ENCODE assay signal across 15 cellular contexts in the genomic region with DNA sequence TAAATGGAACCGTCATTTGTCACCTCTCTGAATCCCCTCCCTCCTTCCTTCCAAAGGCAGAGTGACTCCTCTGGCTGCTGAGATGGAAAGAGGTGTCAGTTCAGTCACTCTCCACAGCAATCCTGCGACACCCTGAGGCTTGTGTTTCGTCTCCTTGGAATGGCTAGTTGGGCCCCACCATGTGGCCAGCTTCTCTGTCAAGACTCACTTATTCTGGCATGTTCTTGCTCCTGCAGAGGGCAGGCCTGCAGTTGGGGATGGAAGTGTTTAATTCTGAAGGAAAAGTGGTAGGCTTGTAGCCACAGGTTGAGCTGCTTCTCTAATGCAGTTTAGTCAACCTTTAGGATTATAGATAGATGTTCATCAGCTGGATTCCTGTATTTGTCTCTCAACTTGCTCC.
DNase-seq lines count a peak whose midpoint lies in the region; ATAC-seq and TF ChIP-seq lines count a peak whose summit lies in the region.
"Had no signal": no experiment of that assay in that cellular context is flagged by ENCODE, and none has a peak within 500 bp of the region (broad histone marks: within the 10 kb centered on the region; RNA-seq: fewer than 3 reads in every experiment).

No MANE protein-coding gene starts in this region.

- ATAC-seq in GM21390 (IDR thresholded peaks at IDR 0.05; ENCODE audit: unreplicated experiment) = no peak
- ATAC-seq in GM18511 (IDR thresholded peaks at IDR 0.05; ENCODE audit: unreplicated experiment) = no peak
- ATAC-seq: activated naive CD4-positive, alpha-beta T cell treated with anti-CD3 and anti-CD28 coated beads, Interleukin-2, amount 50 U/mL, for 72 hours had no signal

- no peak overlapping the region for H3K27ac ChIP-seq in HEK293 (ENCODE audit: extremely low read depth, low read depth, low read length)
- no peak overlapping the region for H3K27ac ChIP-seq in WERI-Rb-1
- no peak overlapping the region for H3K27ac ChIP-seq in left ventricle myocardium inferior (replicated peaks)
- H3K27ac ChIP-seq: epithelial cell of prostate, tibial artery had no signal

- H3K36me3 ChIP-seq in HEK293 (ENCODE audit: control insufficient read depth in 2 of 2, insufficient read depth in 1 of 2, low read length in 2 of 2) = no peaks in the 10 kb centered on the region
- H3K36me3 ChIP-seq in WERI-Rb-1 = no peaks in the 10 kb centered on the region
- no peaks in the 10 kb centered on the region for H3K36me3 ChIP-seq in left ventricle myocardium inferior
- H3K36me3 ChIP-seq: tibial artery had no signal

- peak; percentile 83 for TF ChIP-seq CTCF in HEK293 (tag by site-specific recombination; IDR thresholded peaks at IDR 0.05)
- peak; percentile 11; the same call in 1 of the 2 replicates for TF ChIP-seq CTCF in WERI-Rb-1 (IDR thresholded peaks at IDR 0.05; ENCODE audit: low read depth, low read length)
- TF ChIP-seq CTCF in left ventricle myocardium inferior (IDR thresholded peaks at IDR 0.05; ENCODE audit: borderline replicate concordance) = peak; percentile 31

- no peaks in the 10 kb centered on the region for H3K9me3 ChIP-seq in HEK293 (ENCODE audit: control insufficient read depth, insufficient read depth, low read depth, low read length)
- no peaks in the 10 kb centered on the region for H3K9me3 ChIP-seq in WERI-Rb-1 (ENCODE audit: severe bottlenecking)
- H3K9me3 ChIP-seq in left ventricle myocardium inferior (replicated peaks) = no peaks in the 10 kb centered on the region
- H3K9me3 ChIP-seq: tibial artery had no signal

- no peak overlapping the region for H3K4me3 ChIP-seq in HEK293 (ENCODE audit: low read depth, low read length)
- no peak overlapping the region for H3K4me3 ChIP-seq in WERI-Rb-1 (ENCODE audit: low read depth, low read length)
- no peak overlapping the region for H3K4me3 ChIP-seq in left ventricle myocardium inferior
- H3K4me3 ChIP-seq: tibial artery had no signal

- DNase-seq in WERI-Rb-1 (peak; percentile 37), left ventricle myocardium inferior (peak; percentile 29), renal cortical epithelial cell (ENCODE audit: low read depth) (peak; percentile 38)
- DNase-seq in effector CD4-positive, alpha-beta T cell = no peak
- DNase-seq in stimulated activated CD4-positive, alpha-beta T cell treated with anti-CD3 and anti-CD28 coated beads, Interleukin-4, amount 100 ng/mL, for 24 hours = no peak
- DNase-seq: activated B cell treated with CpG ODN at 0.5 μM for 24 hours; naive B cell; NK-92 treated with Interleukin-12 subunit alpha and Interleukin-12 subunit beta, amount 100 ng/mL, for 24 hours; stimulated activated CD4-positive, alpha-beta T cell treated with anti-CD3 and anti-CD28 coated beads, Interleukin-4, amount 100 ng/mL, for 1 hour; tibial artery had no signal

- intact Hi-C loops in left ventricle myocardium inferior (cut with micrococcal nuclease) = no loop called here

- no peaks in the 10 kb centered on the region for H3K4me1 ChIP-seq in HEK293 (ENCODE audit: control insufficient read depth, insufficient read depth, low read length)
- no peaks in the 10 kb centered on the region for H3K4me1 ChIP-seq in left ventricle myocardium inferior
- H3K4me1 ChIP-seq: tibial artery had no signal

- H3K27me3 ChIP-seq in WERI-Rb-1 (ENCODE audit: insufficient read depth, low read depth, severe bottlenecking) = no peaks in the 10 kb centered on the region
- H3K27me3 ChIP-seq in left ventricle myocardium inferior (ENCODE audit: low read depth) = no peaks in the 10 kb centered on the region
- H3K27me3 ChIP-seq: tibial artery had no signal

- POLR2A ChIA-PET in HEK293 (lab: Yijun Ruan, JAX) = no interaction called here

- CTCF ChIA-PET in HEK293 (lab: Yijun Ruan, JAX) = interaction anchor here (0.6 to 0.7 kb wide), 2 partner anchors 11 to 27 kb away, joined by 3 read pairs; no protein-coding TSS in a partner anchor

TF ChIP-seq in HEK293, 187 proteins besides CTCF, POLR2A, EP300 and RAD21 (continues in another document):
- TF ChIP-seq ZNF239 (tag by site-specific recombination; IDR thresholded peaks at IDR 0.05) = no peak
- TF ChIP-seq, protein P1, sequence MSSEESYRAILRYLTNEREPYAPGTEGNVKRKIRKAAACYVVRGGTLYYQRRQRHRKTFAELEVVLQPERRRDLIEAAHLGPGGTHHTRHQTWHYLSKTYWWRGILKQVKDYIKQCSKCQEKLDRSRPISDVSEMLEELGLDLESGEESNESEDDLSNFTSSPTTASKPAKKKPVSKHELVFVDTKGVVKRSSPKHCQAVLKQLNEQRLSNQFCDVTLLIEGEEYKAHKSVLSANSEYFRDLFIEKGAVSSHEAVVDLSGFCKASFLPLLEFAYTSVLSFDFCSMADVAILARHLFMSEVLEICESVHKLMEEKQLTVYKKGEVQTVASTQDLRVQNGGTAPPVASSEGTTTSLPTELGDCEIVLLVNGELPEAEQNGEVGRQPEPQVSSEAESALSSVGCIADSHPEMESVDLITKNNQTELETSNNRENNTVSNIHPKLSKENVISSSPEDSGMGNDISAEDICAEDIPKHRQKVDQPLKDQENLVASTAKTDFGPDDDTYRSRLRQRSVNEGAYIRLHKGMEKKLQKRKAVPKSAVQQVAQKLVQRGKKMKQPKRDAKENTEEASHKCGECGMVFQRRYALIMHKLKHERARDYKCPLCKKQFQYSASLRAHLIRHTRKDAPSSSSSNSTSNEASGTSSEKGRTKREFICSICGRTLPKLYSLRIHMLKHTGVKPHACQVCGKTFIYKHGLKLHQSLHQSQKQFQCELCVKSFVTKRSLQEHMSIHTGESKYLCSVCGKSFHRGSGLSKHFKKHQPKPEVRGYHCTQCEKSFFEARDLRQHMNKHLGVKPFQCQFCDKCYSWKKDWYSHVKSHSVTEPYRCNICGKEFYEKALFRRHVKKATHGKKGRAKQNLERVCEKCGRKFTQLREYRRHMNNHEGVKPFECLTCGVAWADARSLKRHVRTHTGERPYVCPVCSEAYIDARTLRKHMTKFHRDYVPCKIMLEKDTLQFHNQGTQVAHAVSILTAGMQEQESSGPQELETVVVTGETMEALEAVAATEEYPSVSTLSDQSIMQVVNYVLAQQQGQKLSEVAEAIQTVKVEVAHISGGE (tag by site-specific recombination; conservative IDR thresholded peaks at IDR 0.05; ENCODE audit: low read depth) = no peak
- no peak for TF ChIP-seq ZNF140 (tag by site-specific recombination; IDR thresholded peaks at IDR 0.05)
- no peak for TF ChIP-seq WT1 (tag by site-specific recombination; IDR thresholded peaks at IDR 0.05)
- TF ChIP-seq ZNF48 (tag by site-specific recombination; IDR thresholded peaks at IDR 0.05) = no peak
- no peak for TF ChIP-seq ZNF785 (tag by site-specific recombination; IDR thresholded peaks at IDR 0.05)
- TF ChIP-seq, protein P2, sequence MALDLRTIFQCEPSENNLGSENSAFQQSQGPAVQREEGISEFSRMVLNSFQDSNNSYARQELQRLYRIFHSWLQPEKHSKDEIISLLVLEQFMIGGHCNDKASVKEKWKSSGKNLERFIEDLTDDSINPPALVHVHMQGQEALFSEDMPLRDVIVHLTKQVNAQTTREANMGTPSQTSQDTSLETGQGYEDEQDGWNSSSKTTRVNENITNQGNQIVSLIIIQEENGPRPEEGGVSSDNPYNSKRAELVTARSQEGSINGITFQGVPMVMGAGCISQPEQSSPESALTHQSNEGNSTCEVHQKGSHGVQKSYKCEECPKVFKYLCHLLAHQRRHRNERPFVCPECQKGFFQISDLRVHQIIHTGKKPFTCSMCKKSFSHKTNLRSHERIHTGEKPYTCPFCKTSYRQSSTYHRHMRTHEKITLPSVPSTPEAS (tag by site-specific recombination; IDR thresholded peaks at IDR 0.05) = no peak
- no peak for TF ChIP-seq ZNF571 (tag by site-specific recombination; IDR thresholded peaks at IDR 0.05)
- no peak for TF ChIP-seq ZNF302 (tag by site-specific recombination; IDR thresholded peaks at IDR 0.05; ENCODE audit: low read depth)
- TF ChIP-seq, protein P3, sequence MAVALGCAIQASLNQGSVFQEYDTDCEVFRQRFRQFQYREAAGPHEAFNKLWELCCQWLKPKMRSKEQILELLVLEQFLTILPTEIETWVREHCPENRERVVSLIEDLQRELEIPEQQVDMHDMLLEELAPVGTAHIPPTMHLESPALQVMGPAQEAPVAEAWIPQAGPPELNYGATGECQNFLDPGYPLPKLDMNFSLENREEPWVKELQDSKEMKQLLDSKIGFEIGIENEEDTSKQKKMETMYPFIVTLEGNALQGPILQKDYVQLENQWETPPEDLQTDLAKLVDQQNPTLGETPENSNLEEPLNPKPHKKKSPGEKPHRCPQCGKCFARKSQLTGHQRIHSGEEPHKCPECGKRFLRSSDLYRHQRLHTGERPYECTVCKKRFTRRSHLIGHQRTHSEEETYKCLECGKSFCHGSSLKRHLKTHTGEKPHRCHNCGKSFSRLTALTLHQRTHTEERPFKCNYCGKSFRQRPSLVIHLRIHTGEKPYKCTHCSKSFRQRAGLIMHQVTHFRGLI (tag by site-specific recombination; IDR thresholded peaks at IDR 0.05) = no peak
- no peak for TF ChIP-seq ZFHX2 (tag by site-specific recombination; conservative IDR thresholded peaks at IDR 0.05)
- no peak for TF ChIP-seq OSR2 (tag by site-specific recombination; IDR thresholded peaks at IDR 0.05)
- TF ChIP-seq ZNF548 (tag by site-specific recombination; IDR thresholded peaks at IDR 0.05) = no peak
- TF ChIP-seq ZBTB8A (tag by site-specific recombination; IDR thresholded peaks at IDR 0.05) = no peak
- TF ChIP-seq, protein P4, sequence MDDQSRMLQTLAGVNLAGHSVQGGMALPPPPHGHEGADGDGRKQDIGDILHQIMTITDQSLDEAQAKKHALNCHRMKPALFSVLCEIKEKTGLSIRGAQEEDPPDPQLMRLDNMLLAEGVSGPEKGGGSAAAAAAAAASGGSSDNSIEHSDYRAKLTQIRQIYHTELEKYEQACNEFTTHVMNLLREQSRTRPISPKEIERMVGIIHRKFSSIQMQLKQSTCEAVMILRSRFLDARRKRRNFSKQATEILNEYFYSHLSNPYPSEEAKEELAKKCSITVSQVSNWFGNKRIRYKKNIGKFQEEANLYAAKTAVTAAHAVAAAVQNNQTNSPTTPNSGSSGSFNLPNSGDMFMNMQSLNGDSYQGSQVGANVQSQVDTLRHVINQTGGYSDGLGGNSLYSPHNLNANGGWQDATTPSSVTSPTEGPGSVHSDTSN (CRISPR knock-in tag; IDR thresholded peaks at IDR 0.05) = no peak

Comparison
In these comparisons a context has a peak if more than half of its experiments do, and no peak if none do; other contexts are left out.
1. CTCF ChIP-seq: peak in every context shown above with its lines; median percentile 83 in HEK293; 31 in left ventricle myocardium inferior; 11 in WERI-Rb-1.
2. DNase-seq: peak in WERI-Rb-1 (single experiment), left ventricle myocardium inferior (single experiment) and renal cortical epithelial cell (single experiment); none in effector CD4-positive, alpha-beta T cell (single experiment) and stimulated activated CD4-positive, alpha-beta T cell treated with anti-CD3 and anti-CD28 coated beads, Interleukin-4, amount 100 ng/mL, for 24 hours (single experiment).